20 cellular contexts compared by ENCODE assay signal in genomic region chr16:7209598-7209997, GRCh38.
A peak's percentile ranks its signal among the peaks of the same experiment; 100 is the strongest.
DNase-seq lines count a peak whose midpoint lies in the region.
"Had no signal": no experiment of that assay in that cellular context is flagged by ENCODE, and none has a peak within 500 bp of the region (broad histone marks: within the 10 kb centered on the region; RNA-seq: fewer than 3 reads in every experiment).

No MANE protein-coding gene starts in this region.

- peak; percentile 33 for DNase-seq in Caki2 (ENCODE audit: low read depth)
- DNase-seq in ELF-1 (ENCODE audit: low read depth, low spot score): peak; percentile 63
- DNase-seq in NCI-H69 (lab: John Stamatoyannopoulos, UW): peak; percentile 11
- peak in 34 of 42 donors; percentile 3 to 83 (median 37) for DNase-seq in head of caudate nucleus
- DNase-seq in activated naive CD4-positive, alpha-beta T cell treated with anti-CD3 and anti-CD28 coated beads, Interleukin-2, amount 10 ng/mL, durations not matched to agents 7 days and 5 days: no peak
- no peak for DNase-seq in DMS53 treated with DMSO at 0.1 percent for 48 hours (lab: John Stamatoyannopoulos, UW; ENCODE audit: unreplicated experiment)
- no peak for DNase-seq in mesenteric fat pad (ENCODE audit: low spot score)
- DNase-seq: BE2C; Calu3; CD4-positive, alpha-beta T cell; DND-41; GF-D8; GOT3; HFFc6; Karpas-422; MM.1S; NCI-H187; NCI-H446 treated with DMSO at 0.1 percent for 48 hours; NCI-H82; T-cell had no signal

- intact Hi-C loops in head of caudate nucleus (cut with DNase I): no loop called here

- peaks cover 23% of the 10 kb centered on the region for H3K9me3 Mint-ChIP-seq in activated naive CD4-positive, alpha-beta T cell treated with anti-CD3 and anti-CD28 coated beads, Interleukin-2, amount 10 ng/mL, durations not matched to agents 7 days and 5 days

- H3K36me3 Mint-ChIP-seq in activated naive CD4-positive, alpha-beta T cell treated with anti-CD3 and anti-CD28 coated beads, Interleukin-2, amount 10 ng/mL, durations not matched to agents 7 days and 5 days: no peaks in the 10 kb centered on the region
- H3K36me3 Mint-ChIP-seq: T-cell had no signal

- CTCF ChIA-PET in activated naive CD4-positive, alpha-beta T cell treated with anti-CD3 and anti-CD28 coated beads, Interleukin-2, amount 10 ng/mL, durations not matched to agents 7 days and 5 days (lab: Charles Lee): no interaction called here

- no peaks in the 10 kb centered on the region for H3K27me3 Mint-ChIP-seq in activated naive CD4-positive, alpha-beta T cell treated with anti-CD3 and anti-CD28 coated beads, Interleukin-2, amount 10 ng/mL, durations not matched to agents 7 days and 5 days
- H3K27me3 Mint-ChIP-seq: CD4-positive, alpha-beta T cell; T-cell had no signal

- H3K27ac Mint-ChIP-seq in activated naive CD4-positive, alpha-beta T cell treated with anti-CD3 and anti-CD28 coated beads, Interleukin-2, amount 10 ng/mL, durations not matched to agents 7 days and 5 days: no peak overlapping the region
- H3K27ac Mint-ChIP-seq: CD4-positive, alpha-beta T cell; HFFc6; T-cell had no signal

- no peaks in the 10 kb centered on the region for H3K4me1 Mint-ChIP-seq in activated naive CD4-positive, alpha-beta T cell treated with anti-CD3 and anti-CD28 coated beads, Interleukin-2, amount 10 ng/mL, durations not matched to agents 7 days and 5 days
- H3K4me1 Mint-ChIP-seq: T-cell had no signal

- no peak overlapping the region for H3K4me3 Mint-ChIP-seq in activated naive CD4-positive, alpha-beta T cell treated with anti-CD3 and anti-CD28 coated beads, Interleukin-2, amount 10 ng/mL, durations not matched to agents 7 days and 5 days
- H3K4me3 Mint-ChIP-seq: CD4-positive, alpha-beta T cell; HFFc6; T-cell had no signal

- in situ Hi-C loops in Caki2 (cut with HindIII; ENCODE audit: low pct_unique_long_range_greater_than_20kb, low sequenced_read_pairs): no loop called here

Comparison
In these comparisons a context has a peak if more than half of its experiments do, and no peak if none do; other contexts are left out.
1. DNase-seq: peak in Caki2 (single experiment), ELF-1 (single experiment), NCI-H69 (single experiment) and head of caudate nucleus (34 of 42); none in activated naive CD4-positive, alpha-beta T cell treated with anti-CD3 and anti-CD28 coated beads, Interleukin-2, amount 10 ng/mL, durations not matched to agents 7 days and 5 days (single experiment), DMS53 treated with DMSO at 0.1 percent for 48 hours (single experiment) and mesenteric fat pad (single experiment).